8 cellular contexts compared by ENCODE assay signal in genomic region chr6:105424177-105424783, GRCh38. TPM values are rescaled to one million over a fixed set of nuclear protein-coding genes. Genes with fewer than 3 reads are reported as not detected.
DNase-seq lines count a peak whose midpoint lies in the region; ATAC-seq and TF ChIP-seq lines count a peak whose summit lies in the region.

No MANE protein-coding gene starts in this region.

- no peaks in the 10 kb centered on the region for H3K36me3 ChIP-seq in CD4-positive, CD25-positive, alpha-beta regulatory T cell (ENCODE audit: control insufficient read depth, insufficient read depth, low read length)
- H3K36me3 ChIP-seq in adrenal gland (replicated peaks in 1 of 2), result no peaks in the 10 kb centered on the region

- no peak overlapping the region for H3K27ac ChIP-seq in CD4-positive, CD25-positive, alpha-beta regulatory T cell (ENCODE audit: insufficient read depth, low read length, poor library complexity, severe bottlenecking)
- H3K27ac ChIP-seq in adrenal gland, result no peak overlapping the region

- H3K27me3 Mint-ChIP-seq in CD4-positive, CD25-positive, alpha-beta regulatory T cell, result peaks cover 6% of the 10 kb centered on the region

- H3K4me3 ChIP-seq in CD4-positive, CD25-positive, alpha-beta regulatory T cell (ENCODE audit: low read depth, low read length), result no peak overlapping the region
- H3K4me3 ChIP-seq in adrenal gland, result no peak overlapping the region

- H3K4me1 Mint-ChIP-seq in CD4-positive, CD25-positive, alpha-beta regulatory T cell, result peaks cover 0 to 5% (median 4%) of the 10 kb centered on the region in 4 donors

- peak overlapping the region in 1 of 3 donors; percentile 6 for H3K27ac Mint-ChIP-seq in CD4-positive, CD25-positive, alpha-beta regulatory T cell

- no peaks in the 10 kb centered on the region for H3K4me1 ChIP-seq in CD4-positive, CD25-positive, alpha-beta regulatory T cell (ENCODE audit: control insufficient read depth, insufficient read depth, low read length, poor library complexity, severe bottlenecking)
- no peaks in the 10 kb centered on the region for H3K4me1 ChIP-seq in adrenal gland (replicated peaks in 1 of 2)

- TF ChIP-seq POLR2A in adrenal gland (IDR thresholded peaks at IDR 0.05), result no peak

- peak; percentile 28 to 77 (median 56) for DNase-seq in CD4-positive, CD25-positive, alpha-beta regulatory T cell
- DNase-seq in MV-4-11 (lab: John Stamatoyannopoulos, UW) (peak; percentile 27), T-helper 1 cell (peak in 4 of 5 donors; percentile 12 to 64 (median 42)), adrenal gland (peak; percentile 20 to 69 (median 40)), iris pigment epithelial cell (ENCODE audit: low read depth) (peak; percentile 65), cerebellar nuclear complex (lab: John Stamatoyannopoulos, UW) (no peak)
- peak; percentile 68 for DNase-seq in stimulated activated CD4-positive, alpha-beta T cell treated with anti-CD3 and anti-CD28 coated beads, Interleukin-4, amount 100 ng/mL, for 24 hours

- intact Hi-C loops in adrenal gland (cut with DNase I), result loop anchor here (5.0 kb wide), 2 partner anchors 332 to 337 kb away; no protein-coding TSS in a partner anchor

- no peak overlapping the region for H3K4me3 Mint-ChIP-seq in CD4-positive, CD25-positive, alpha-beta regulatory T cell

- no peaks in the 10 kb centered on the region for H3K9me3 ChIP-seq in CD4-positive, CD25-positive, alpha-beta regulatory T cell (ENCODE audit: control insufficient read depth in 2 of 2, low read length in 2 of 2)
- no peaks in the 10 kb centered on the region for H3K9me3 ChIP-seq in adrenal gland (replicated peaks in 1 of 3)

- peak; percentile 60 to 72 for ATAC-seq in CD4-positive, CD25-positive, alpha-beta regulatory T cell (ENCODE audit: low read depth in 2 of 2)
- ATAC-seq in GM19452 (IDR thresholded peaks at IDR 0.05; ENCODE audit: unreplicated experiment), result peak; percentile 77

- no peaks in the 10 kb centered on the region for H3K36me3 Mint-ChIP-seq in CD4-positive, CD25-positive, alpha-beta regulatory T cell

- 12 to 19% (median 13%) methylated on average over 7 of the region's 7 CpGs for WGBS in adrenal gland, 4 donors

- H3K9me3 Mint-ChIP-seq in CD4-positive, CD25-positive, alpha-beta regulatory T cell, result peaks cover 0 to 4% (median 1%) of the 10 kb centered on the region in 7 donors

- no peaks in the 10 kb centered on the region for H3K27me3 ChIP-seq in CD4-positive, CD25-positive, alpha-beta regulatory T cell (ENCODE audit: control insufficient read depth, insufficient read depth, low read length)
- no peaks in the 10 kb centered on the region for H3K27me3 ChIP-seq in adrenal gland

- peak; percentile 57 to 70 (median 60) for TF ChIP-seq CTCF in adrenal gland (IDR thresholded peaks at IDR 0.05)

RNA-seq across cellular contexts. Expression of gene PREP, which starts 21.4 kb away (rescaled TPM):
- total RNA-seq in CD4-positive, CD25-positive, alpha-beta regulatory T cell, result 33.8 TPM
- polyA plus RNA-seq in CD4-positive, CD25-positive, alpha-beta regulatory T cell, result 10 to 100 TPM; 40.8 to 49.7 (median 41.8) TPM
- 10 to 100 TPM; 16.0 to 34.6 (median 21.9) TPM for total RNA-seq in adrenal gland
- polyA plus RNA-seq in adrenal gland, result 10 to 100 TPM; 11.7 to 37.1 (median 14.2) TPM

Comparison
In these comparisons a context has a peak if more than half of its experiments do, and no peak if none do; other contexts are left out.
1. DNase-seq: peak in CD4-positive, CD25-positive, alpha-beta regulatory T cell (3 of 3), MV-4-11 (single experiment), T-helper 1 cell (4 of 5), adrenal gland (7 of 7), iris pigment epithelial cell (single experiment) and stimulated activated CD4-positive, alpha-beta T cell treated with anti-CD3 and anti-CD28 coated beads, Interleukin-4, amount 100 ng/mL, for 24 hours (single experiment); none in cerebellar nuclear complex (0 of 2).